13 cellular contexts compared by ENCODE assay signal in genomic region chr1:21926814-21927530, GRCh38. TPM values are rescaled to one million over a fixed set of nuclear protein-coding genes. Genes with fewer than 3 reads are reported as not detected.
DNase-seq lines count a peak whose midpoint lies in the region; ATAC-seq and TF ChIP-seq lines count a peak whose summit lies in the region.
"Had no signal": no experiment of that assay in that cellular context is flagged by ENCODE, and none has a peak within 500 bp of the region (broad histone marks: within the 10 kb centered on the region; RNA-seq: fewer than 3 reads in every experiment).

No MANE protein-coding gene starts in this region.

- no peak for ATAC-seq in GM19351 (IDR thresholded peaks at IDR 0.05; ENCODE audit: unreplicated experiment)

- H3T11ph ChIP-seq in H9 (ENCODE audit: low read length), result no peak overlapping the region

- H3K79me2 ChIP-seq in H9 (ENCODE audit: insufficient read depth, low read length), result peaks cover 1% of the 10 kb centered on the region; the same call in 1 of the 2 replicates

- TF ChIP-seq CTCF in H9 (conservative IDR thresholded peaks at IDR 0.05) (no peak), testis (IDR thresholded peaks at IDR 0.05) (no peak)

- no peaks in the 10 kb centered on the region for H3K9me3 Mint-ChIP-seq in H9
- H3K9me3 Mint-ChIP-seq: activated naive CD4-positive, alpha-beta T cell treated with anti-CD3 and anti-CD28 coated beads for 36 hours had no signal

- no peaks in the 10 kb centered on the region for H3K27me3 ChIP-seq in H9 (ENCODE audit: insufficient read depth, low read length)
- no peaks in the 10 kb centered on the region for H3K27me3 ChIP-seq in esophagus (ENCODE audit: control insufficient read depth in 1 of 2, insufficient read depth in 2 of 2, low read length in 2 of 2)
- H3K27me3 ChIP-seq in mucosa of stomach (ENCODE audit: control insufficient read depth, insufficient read depth, low read length), result no peaks in the 10 kb centered on the region
- no peaks in the 10 kb centered on the region for H3K27me3 ChIP-seq in testis

- H3K27me3 Mint-ChIP-seq in H9 (ENCODE audit: low read depth), result no peaks in the 10 kb centered on the region; the same call in 1 of the 2 replicates

- H3K4me1 ChIP-seq in H9 (ENCODE audit: insufficient read depth, low read length), result peaks cover 3% of the 10 kb centered on the region; the same call in 1 of the 2 replicates
- peaks cover 0 to 25% of the 10 kb centered on the region in 2 donors for H3K4me1 ChIP-seq in esophagus (ENCODE audit: control insufficient read depth in 2 of 2, insufficient read depth in 2 of 2, low read length in 1 of 2)
- H3K4me1 ChIP-seq in mucosa of stomach (ENCODE audit: control insufficient read depth, insufficient read depth, low read length), result peaks cover 71% of the 10 kb centered on the region
- peaks cover 31% of the 10 kb centered on the region for H3K4me1 ChIP-seq in testis

- peaks cover 0 to 3% of the 10 kb centered on the region in 2 donors for H3K36me3 ChIP-seq in esophagus (ENCODE audit: control insufficient read depth in 2 of 2, insufficient read depth in 2 of 2, low read length in 1 of 2)
- no peaks in the 10 kb centered on the region for H3K36me3 ChIP-seq in mucosa of stomach (ENCODE audit: control insufficient read depth, insufficient read depth, low read length)
- no peaks in the 10 kb centered on the region for H3K36me3 ChIP-seq in testis (ENCODE audit: low read depth, missing control alignments)

- no peak overlapping the region for H2BK20ac ChIP-seq in H9 (ENCODE audit: low read depth, low read length, poor library complexity, severe bottlenecking)

- H2BK5ac ChIP-seq in H9 (ENCODE audit: insufficient read length, low read length), result no peak overlapping the region

- H3K27ac ChIP-seq in H9 (ENCODE audit: insufficient read length, low read depth, low read length) (no peak overlapping the region), esophagus (ENCODE audit: low read depth in 2 of 2, low read length in 1 of 2) (peak overlapping the region; percentile 87 to 91), testis (peak overlapping the region; percentile 65 to 83)

- H3K4me1 Mint-ChIP-seq in H9, result peaks cover 26 to 41% of the 10 kb centered on the region in 2 experiments

- no peak overlapping the region for H2AFZ ChIP-seq in H9 (ENCODE audit: low read length)

- no peak overlapping the region for H4K8ac ChIP-seq in H9 (replicated peaks; ENCODE audit: insufficient read length, low read depth, low read length)

- peak overlapping the region in 2 of 3 experiments; percentile 75 to 89; a peak in 2 of 7 replicates for H3K27ac Mint-ChIP-seq in H9
- H3K27ac Mint-ChIP-seq: activated naive CD4-positive, alpha-beta T cell treated with anti-CD3 and anti-CD28 coated beads for 36 hours had no signal

- WGBS in H9 (ENCODE audit: extremely low coverage, insufficient read length, low lambda C conversion rate), result no CpG with 5 or more reads among the region's 11 CpGs
- 46 to 50% methylated on average over 9 to 11 of the region's 11 CpGs for WGBS in esophagus, 2 donors
- WGBS in testis, 2 donors, result 28 to 61% methylated on average over 8 to 11 of the region's 11 CpGs

- H2BK15ac ChIP-seq in H9 (ENCODE audit: low read depth, low read length), result no peak overlapping the region

- H2AK5ac ChIP-seq in H9 (ENCODE audit: insufficient read length, low read length), result no peak overlapping the region

- H3K14ac ChIP-seq in H9 (ENCODE audit: insufficient read depth, low read length), result no peak overlapping the region

- H4K20me1 ChIP-seq in H9 (ENCODE audit: control insufficient read depth, insufficient read depth, insufficient read length), result no peaks in the 10 kb centered on the region

- no peak overlapping the region for H4K5ac ChIP-seq in H9 (ENCODE audit: insufficient read length, low read depth, low read length)

- no peak for TF ChIP-seq POLR2A in testis (IDR thresholded peaks at IDR 0.05)

- H3K9ac ChIP-seq in H9 (ENCODE audit: extremely low read depth, insufficient read length, low read length), result no peak overlapping the region
- H3K9ac ChIP-seq in mucosa of stomach (ENCODE audit: low read length), result peak overlapping the region; percentile 6

- intact Hi-C loops in testis (cut with DNase I; ENCODE audit: low total_unique reads), result no loop called here

- H2BK12ac ChIP-seq in H9 (ENCODE audit: insufficient read length, low read depth, low read length), result no peak overlapping the region

- H3K4me3 ChIP-seq in esophagus (ENCODE audit: low read depth in 1 of 2, low read length in 2 of 2) (no peak overlapping the region), mucosa of stomach (ENCODE audit: low read length) (no peak overlapping the region), testis (no peak overlapping the region)

- H3K79me1 ChIP-seq in H9 (ENCODE audit: insufficient read depth, low read depth, low read length, poor library complexity, severe bottlenecking), result no peaks in the 10 kb centered on the region

- no peak overlapping the region for H3K56ac ChIP-seq in H9 (ENCODE audit: insufficient read length, low read depth, low read length)

- H4K91ac ChIP-seq in H9 (ENCODE audit: insufficient read length, low read depth, low read length), result no peak overlapping the region

- no peak overlapping the region for H3K4me2 ChIP-seq in H9 (ENCODE audit: insufficient read depth, insufficient read length, low read length)

- H3K9me3 ChIP-seq in H9 (ENCODE audit: control insufficient read depth, low read depth, low read length) (no peaks in the 10 kb centered on the region), esophagus (ENCODE audit: control insufficient read depth in 2 of 2, insufficient read depth in 1 of 2, low read depth in 1 of 2, low read length in 1 of 2) (no peaks in the 10 kb centered on the region), mucosa of stomach (ENCODE audit: control insufficient read depth, low read length) (no peaks in the 10 kb centered on the region), testis (no peaks in the 10 kb centered on the region)

- peaks cover 4 to 21% (median 10%) of the 10 kb centered on the region in 3 experiments; a peak in 6 of 7 replicates for H3K36me3 Mint-ChIP-seq in H9 (ENCODE audit: insufficient read depth in 1 of 3, low read depth in 3 of 3)

- DNase-seq in H9, result no peak
- no peak for DNase-seq in testis
- no peak for DNase-seq in DMS53 (lab: John Stamatoyannopoulos, UW)
- DNase-seq in NCI-H2171 treated with DMSO at 0.1 percent for 48 hours (lab: John Stamatoyannopoulos, UW), result no peak
- DNase-seq in OCI-M2 (lab: John Stamatoyannopoulos, UW; ENCODE audit: unreplicated experiment), result no peak
- DNase-seq: activated CD4-positive, alpha-beta T cell treated with anti-CD3 and anti-CD28 coated beads for 1 hour; activated naive CD4-positive, alpha-beta T cell treated with anti-CD3 and anti-CD28 coated beads for 36 hours; midbrain; NCI-H1930 had no signal

- no peak overlapping the region for H3K4me3 Mint-ChIP-seq in H9
- H3K4me3 Mint-ChIP-seq: activated naive CD4-positive, alpha-beta T cell treated with anti-CD3 and anti-CD28 coated beads for 36 hours had no signal

- H3K18ac ChIP-seq in H9 (ENCODE audit: insufficient read length, low read depth, low read length), result no peak overlapping the region

- no peaks in the 10 kb centered on the region for H3K23me2 ChIP-seq in H9 (ENCODE audit: insufficient read length, low read depth, low read length, poor library complexity, severe bottlenecking)

- H2BK120ac ChIP-seq in H9 (ENCODE audit: low read depth, low read length, poor library complexity, severe bottlenecking), result no peak overlapping the region

- H3K4ac ChIP-seq in H9 (ENCODE audit: low read depth, low read length), result no peak overlapping the region

- no peak overlapping the region for H3K23ac ChIP-seq in H9 (ENCODE audit: insufficient read length, low read depth, low read length)

RNA-seq across cellular contexts. Expression of gene HSPG2, which starts 10.1 kb away (rescaled TPM):
- total RNA-seq in H9 (2021) (80.8 and 90.0 TPM in 2 replicates), testis (10 to 100 TPM; 51.8 to 54.2 TPM)
- polyA plus RNA-seq in esophagus (10 to 100 TPM; 37.6 to 55.0 TPM), testis (ENCODE audit: insufficient read depth, low read depth, low replicate concordance) (72.1 TPM)

RNA-seq across cellular contexts. Expression of gene CELA3B, which starts 49.9 kb away (rescaled TPM):
- not detected in 2 replicates for total RNA-seq in H9 (2021)
- polyA plus RNA-seq in esophagus, result 1 to 10 TPM in 1 of 2 donors, under 1 TPM in 1; 0.18 to 1.1 TPM
- under 1 TPM in 1 of 2 donors, not detected in 1; 0.63 TPM for total RNA-seq in testis
- 0.34 TPM for polyA plus RNA-seq in testis (ENCODE audit: insufficient read depth, low read depth, low replicate concordance)
- total RNA-seq: activated naive CD4-positive, alpha-beta T cell treated with anti-CD3 and anti-CD28 coated beads for 36 hours; epithelial cell of proximal tubule had no signal
